In the genomic region with DNA sequence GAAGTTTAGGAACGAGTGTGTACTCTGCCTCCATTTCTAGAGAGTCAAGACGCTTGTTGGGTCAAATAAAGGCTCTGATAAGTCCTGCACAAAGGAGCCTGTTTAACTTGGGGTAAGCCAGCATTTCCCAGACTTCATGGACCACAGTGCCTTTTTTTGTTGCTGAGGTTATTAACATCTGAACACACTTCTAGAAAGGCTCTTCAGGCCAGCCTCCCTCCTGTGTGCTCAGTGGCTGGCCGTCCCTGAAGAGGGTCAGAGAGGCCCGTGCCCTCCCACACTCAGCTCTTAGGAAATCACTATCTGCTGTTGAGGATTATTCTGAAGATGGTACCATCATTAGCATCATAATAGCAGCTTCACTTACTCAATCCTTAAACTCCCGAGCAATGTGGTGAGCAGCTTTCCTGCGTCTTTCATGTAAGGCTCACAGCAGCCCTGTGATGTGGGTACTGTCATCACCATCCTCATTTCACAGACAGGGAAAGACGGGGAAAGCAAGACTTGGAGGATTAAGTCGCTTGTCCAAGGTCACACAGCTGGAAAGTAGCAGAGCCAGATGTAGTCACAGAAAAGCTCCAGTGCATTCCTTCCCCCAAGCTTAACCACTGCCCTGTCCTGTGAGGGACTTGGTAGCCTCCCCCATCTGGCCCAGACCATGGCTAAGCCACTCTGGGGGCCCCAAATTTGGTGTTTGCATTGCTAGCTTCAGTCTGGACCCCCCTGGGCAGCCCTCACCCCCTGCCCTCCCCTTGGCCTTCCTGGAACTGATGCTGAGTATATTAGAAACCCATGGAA, we compare ENCODE assay signal across 16 cellular contexts.
A peak's percentile ranks its signal among the peaks of the same experiment; 100 is the strongest.
DNase-seq lines count a peak whose midpoint lies in the region; FAIRE-seq and TF ChIP-seq lines count a peak whose summit lies in the region.
"Had no signal": no experiment of that assay in that cellular context is flagged by ENCODE, and none has a peak within 500 bp of the region (broad histone marks: within the 10 kb centered on the region; RNA-seq: fewer than 3 reads in every experiment).

No MANE protein-coding gene starts in this region.

- no peaks in the 10 kb centered on the region for H3K9me3 ChIP-seq in HUES6 (ENCODE audit: control insufficient read depth, insufficient read depth, low read depth, low read length)
- H3K9me3 ChIP-seq in endodermal cell (ENCODE audit: control insufficient read depth, low read length) = no peaks in the 10 kb centered on the region
- no peaks in the 10 kb centered on the region for H3K9me3 ChIP-seq in spleen

- H3K4me1 Mint-ChIP-seq in endodermal cell (peaks cover 44% of the 10 kb centered on the region), chondrocyte (ENCODE audit: low read depth) (peaks cover 17% of the 10 kb centered on the region)
- H3K4me1 Mint-ChIP-seq: activated CD4-positive, alpha-beta T cell treated with anti-CD3 and anti-CD28 coated beads for 36 hours; activated naive CD8-positive, alpha-beta T cell treated with anti-CD3 and anti-CD28 coated beads, Interleukin-2, amount 10 ng/mL, durations not matched to agents 7 days and 5 days; immature natural killer cell had no signal

- intact Hi-C loops in spleen (cut with DNase I; ENCODE audit: low total_unique reads) = no loop called here

- TF ChIP-seq POLR2A in spleen (IDR thresholded peaks at IDR 0.05) (no peak), H54 (IDR thresholded peaks at IDR 0.05; ENCODE audit: low read depth, low read length) (no peak)

- no peak for TF ChIP-seq CTCF in endodermal cell (conservative IDR thresholded peaks at IDR 0.05)
- no peak for TF ChIP-seq CTCF in spleen (IDR thresholded peaks at IDR 0.05 in 8 of 11, conservative IDR thresholded peaks at IDR 0.05 in 3 of 11)
- no peak for TF ChIP-seq CTCF in chondrocyte (IDR thresholded peaks at IDR 0.05)

- no peak for FAIRE-seq in H54 (lab: Jason Lieb, UNC)
- FAIRE-seq: colon had no signal

- H3K9ac ChIP-seq in HUES6 (ENCODE audit: low read length) (peak overlapping the region; percentile 39), endodermal cell (ENCODE audit: extremely low read depth, low read length, poor library complexity, severe bottlenecking) (no peak overlapping the region)

- peak; percentile 82 for DNase-seq in endodermal cell
- peak; percentile 72 for DNase-seq in islet precursor cell
- peak; percentile 35 for DNase-seq in spleen
- DNase-seq in H54 (ENCODE audit: insufficient read length, low spot score) = no peak
- DNase-seq in inferior parietal cortex (ENCODE audit: extremely low spot score) = no peak
- DNase-seq in chondrocyte (ENCODE audit: low spot score) = no peak
- DNase-seq: activated CD4-positive, alpha-beta T cell treated with anti-CD3 and anti-CD28 coated beads for 36 hours; activated naive CD8-positive, alpha-beta T cell treated with anti-CD3 and anti-CD28 coated beads, Interleukin-2, amount 10 ng/mL, durations not matched to agents 7 days and 5 days; activated T-cell treated with anti-CD3 and anti-CD28 coated beads for 4 hours; C1 segment of cervical spinal cord; GOT3; immature natural killer cell; NCI-H1694 had no signal

- H3K27me3 ChIP-seq in HUES6 (ENCODE audit: control insufficient read depth, insufficient read depth, low read length) (no peaks in the 10 kb centered on the region), endodermal cell (ENCODE audit: control insufficient read depth, insufficient read depth, low read length, poor library complexity, severe bottlenecking) (no peaks in the 10 kb centered on the region), spleen (replicated peaks in 1 of 7) (peaks cover 0 to 4% (median 0%) of the 10 kb centered on the region in 7 donors)

- H3K27ac ChIP-seq in HUES6 (ENCODE audit: low read depth, low read length) (peak overlapping the region; percentile 76; the same call in 1 of the 2 replicates), endodermal cell (ENCODE audit: low read depth, low read length) (peak overlapping the region; percentile 89), spleen (no peak overlapping the region)

- H3K36me3 Mint-ChIP-seq in endodermal cell (ENCODE audit: low read depth) (no peaks in the 10 kb centered on the region), chondrocyte (ENCODE audit: low read depth) (peaks cover 2% of the 10 kb centered on the region)
- H3K36me3 Mint-ChIP-seq: activated naive CD8-positive, alpha-beta T cell treated with anti-CD3 and anti-CD28 coated beads, Interleukin-2, amount 10 ng/mL, durations not matched to agents 7 days and 5 days; immature natural killer cell had no signal

- H3K9me3 Mint-ChIP-seq in endodermal cell (no peaks in the 10 kb centered on the region), chondrocyte (ENCODE audit: low read depth) (no peaks in the 10 kb centered on the region)
- H3K9me3 Mint-ChIP-seq: activated naive CD8-positive, alpha-beta T cell treated with anti-CD3 and anti-CD28 coated beads, Interleukin-2, amount 10 ng/mL, durations not matched to agents 7 days and 5 days; immature natural killer cell; T-helper 2 cell treated with Interferon-gamma antibody and Interleukin-4, amounts not matched to agents 5 μg/mL and 100 μg/mL, for 36 hours had no signal

- H3K27ac Mint-ChIP-seq in endodermal cell (peak overlapping the region; percentile 66), chondrocyte (ENCODE audit: unreplicated experiment) (no peak overlapping the region)
- H3K27ac Mint-ChIP-seq: activated CD4-positive, alpha-beta T cell treated with anti-CD3 and anti-CD28 coated beads for 36 hours; activated naive CD8-positive, alpha-beta T cell treated with anti-CD3 and anti-CD28 coated beads, Interleukin-2, amount 10 ng/mL, durations not matched to agents 7 days and 5 days; immature natural killer cell; T-helper 2 cell treated with Interferon-gamma antibody and Interleukin-4, amounts not matched to agents 5 μg/mL and 100 μg/mL, for 36 hours had no signal

- WGBS in endodermal cell (ENCODE audit: insufficient coverage in 1 of 2, insufficient read length in 1 of 2), 2 experiments = 30 to 60% methylated on average over 8 of the region's 8 CpGs
- 66 to 79% (median 76%) methylated on average over 8 of the region's 8 CpGs for WGBS in spleen, 5 donors

- peaks cover 53% of the 10 kb centered on the region for H3K4me1 ChIP-seq in HUES6 (ENCODE audit: control insufficient read depth, insufficient read depth, low read length)
- peaks cover 8% of the 10 kb centered on the region for H3K4me1 ChIP-seq in endodermal cell (ENCODE audit: control insufficient read depth, insufficient read depth, low read length)
- H3K4me1 ChIP-seq in spleen = no peaks in the 10 kb centered on the region

- H3K4me3 ChIP-seq in HUES6 (ENCODE audit: low read depth, low read length) (no peak overlapping the region), endodermal cell (ENCODE audit: low read length) (no peak overlapping the region), spleen (no peak overlapping the region)

- peaks cover 2% of the 10 kb centered on the region for H3K27me3 Mint-ChIP-seq in endodermal cell (ENCODE audit: insufficient read depth)
- H3K27me3 Mint-ChIP-seq in chondrocyte (ENCODE audit: low read depth) = peaks cover 50% of the 10 kb centered on the region

- H3K36me3 ChIP-seq in HUES6 (ENCODE audit: control insufficient read depth, insufficient read depth, low read length) (no peaks in the 10 kb centered on the region), endodermal cell (ENCODE audit: control insufficient read depth, insufficient read depth, low read length) (no peaks in the 10 kb centered on the region), spleen (no peaks in the 10 kb centered on the region)

- H3K4me3 Mint-ChIP-seq in endodermal cell (no peak overlapping the region), chondrocyte (ENCODE audit: unreplicated experiment) (no peak overlapping the region)
- H3K4me3 Mint-ChIP-seq: activated CD4-positive, alpha-beta T cell treated with anti-CD3 and anti-CD28 coated beads for 36 hours; activated naive CD8-positive, alpha-beta T cell treated with anti-CD3 and anti-CD28 coated beads, Interleukin-2, amount 10 ng/mL, durations not matched to agents 7 days and 5 days; immature natural killer cell; T-helper 2 cell treated with Interferon-gamma antibody and Interleukin-4, amounts not matched to agents 5 μg/mL and 100 μg/mL, for 36 hours had no signal

Comparison
In these comparisons a context has a peak if more than half of its experiments do, and no peak if none do; other contexts are left out.
1. H3K27ac ChIP-seq: peak in HUES6 (single experiment) and endodermal cell (single experiment); none in spleen (0 of 8).
2. DNase-seq: peak in endodermal cell (single experiment), islet precursor cell (single experiment) and spleen (single experiment); none in H54 (single experiment), inferior parietal cortex (single experiment) and chondrocyte (single experiment).